In the genomic region with DNA sequence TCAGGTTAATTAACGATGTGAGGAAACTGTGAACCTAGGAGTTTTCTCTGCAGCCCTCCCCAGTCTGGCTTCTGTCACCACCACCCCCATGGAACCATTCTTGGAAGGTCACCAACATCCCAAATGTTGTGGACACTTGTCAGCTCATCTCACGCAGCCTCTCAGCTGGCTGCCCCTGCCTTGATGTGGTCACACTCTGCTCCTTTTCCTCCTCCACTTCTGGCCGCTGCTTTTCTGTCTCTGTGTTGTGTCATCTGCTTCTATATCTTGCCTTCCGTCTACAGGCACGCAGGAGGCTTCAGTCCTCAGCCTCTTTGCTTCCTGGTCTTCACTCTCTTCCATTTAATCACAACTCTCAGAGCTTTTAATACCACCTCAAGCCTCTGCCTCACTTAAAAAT, we compare ENCODE assay signal across 25 cellular contexts.
DNase-seq lines count a peak whose midpoint lies in the region; ATAC-seq and TF ChIP-seq lines count a peak whose summit lies in the region.
"Had no signal": no experiment of that assay in that cellular context is flagged by ENCODE, and none has a peak within 500 bp of the region (broad histone marks: within the 10 kb centered on the region; RNA-seq: fewer than 3 reads in every experiment).

No MANE protein-coding gene starts in this region.

- H3K27me3 ChIP-seq in DND-41 (ENCODE audit: insufficient read depth, low read length, poor library complexity) = no peaks in the 10 kb centered on the region
- H3K27me3 ChIP-seq in IMR-90 (ENCODE audit: control insufficient read depth, insufficient read depth, low read length) = no peaks in the 10 kb centered on the region; the same call in 1 of the 2 replicates
- no peaks in the 10 kb centered on the region for H3K27me3 ChIP-seq in fibroblast of lung (ENCODE audit: control insufficient read depth, insufficient read depth, low read length)
- H3K27me3 ChIP-seq in mesendoderm (ENCODE audit: insufficient read depth, low read length, poor library complexity) = no peaks in the 10 kb centered on the region
- H3K27me3 ChIP-seq: dorsolateral prefrontal cortex, vagina had no signal

- H3K79me1 ChIP-seq in IMR-90 (ENCODE audit: low read depth in 1 of 2, low read length in 2 of 2) = no peaks in the 10 kb centered on the region
- no peaks in the 10 kb centered on the region for H3K79me1 ChIP-seq in mesendoderm (ENCODE audit: low read length)

- TF ChIP-seq CTCF in DND-41 (IDR thresholded peaks at IDR 0.05; ENCODE audit: borderline replicate concordance, extremely low read depth, low read length, poor library complexity, severe bottlenecking) (no peak), IMR-90 (conservative IDR thresholded peaks at IDR 0.05; ENCODE audit: low read depth, low read length) (no peak), fibroblast of lung (conservative IDR thresholded peaks at IDR 0.05 in 1 of 2, IDR thresholded peaks at IDR 0.05 in 1 of 2; ENCODE audit: low read depth in 1 of 2, low read length in 2 of 2) (no peak)

- H3K36me3 ChIP-seq in DND-41 (ENCODE audit: insufficient read depth, low read length) (no peaks in the 10 kb centered on the region), IMR-90 (ENCODE audit: control insufficient read depth, insufficient read depth, low read length) (no peaks in the 10 kb centered on the region), fibroblast of lung (ENCODE audit: control insufficient read depth, insufficient read depth, low read length) (no peaks in the 10 kb centered on the region), mesendoderm (ENCODE audit: control insufficient read depth, insufficient read depth, low read length) (no peaks in the 10 kb centered on the region)
- H3K36me3 ChIP-seq: prostate gland, thoracic aorta, vagina had no signal

- CTCF ChIA-PET in IMR-90 (lab: Yijun Ruan, JAX) = no interaction called here
- CTCF ChIA-PET in activated CD8-positive, alpha-beta T cell treated with anti-CD3 and anti-CD28 coated beads, Interleukin-2, amount 10 ng/mL, durations not matched to agents 7 days and 5 days (lab: Charles Lee) = no interaction called here

- H4K8ac ChIP-seq in IMR-90 (ENCODE audit: low read depth in 2 of 2, low read length in 2 of 2) (peak overlapping the region in 1 of 2 experiments; percentile 17; a peak in 1 of 4 replicates), mesendoderm (ENCODE audit: low read depth, low read length) (no peak overlapping the region)

- no peak overlapping the region for H3K18ac ChIP-seq in IMR-90 (ENCODE audit: low read depth, low read length)
- no peak overlapping the region for H3K18ac ChIP-seq in mesendoderm (ENCODE audit: low read length)

- TF ChIP-seq POLR2A in IMR-90 (IDR thresholded peaks at IDR 0.05; ENCODE audit: low read depth, low read length) = no peak

- H2AFZ ChIP-seq in DND-41 (ENCODE audit: low read depth, low read length) (no peak overlapping the region), IMR-90 (replicated peaks; ENCODE audit: low read length, poor library complexity) (peak overlapping the region; percentile 71), fibroblast of lung (ENCODE audit: low read length) (peak overlapping the region; percentile 51)

- H2BK120ac ChIP-seq in IMR-90 (ENCODE audit: low read depth, low read length) (peak overlapping the region; percentile 56), mesendoderm (ENCODE audit: low read depth, low read length) (no peak overlapping the region)

- no peaks in the 10 kb centered on the region for H4K20me1 ChIP-seq in DND-41 (ENCODE audit: insufficient read depth, low read length)
- H4K20me1 ChIP-seq in IMR-90 (ENCODE audit: insufficient read depth, low read length) = no peaks in the 10 kb centered on the region
- H4K20me1 ChIP-seq in fibroblast of lung (ENCODE audit: control insufficient read depth, extremely low read depth, insufficient read depth, low read length) = no peaks in the 10 kb centered on the region

- H2AK5ac ChIP-seq in IMR-90 (ENCODE audit: low read depth, low read length) = no peak overlapping the region
- no peak overlapping the region for H2AK5ac ChIP-seq in mesendoderm (ENCODE audit: low read length)

- H2BK20ac ChIP-seq in IMR-90 (ENCODE audit: low read depth, low read length) = no peak overlapping the region; the same call in 1 of the 2 replicates

- no peaks in the 10 kb centered on the region for H3K36me3 Mint-ChIP-seq in activated CD8-positive, alpha-beta T cell treated with anti-CD3 and anti-CD28 coated beads, Interleukin-2, amount 10 ng/mL, durations not matched to agents 7 days and 5 days (ENCODE audit: low read depth)
- H3K36me3 Mint-ChIP-seq: activated naive CD8-positive, alpha-beta T cell treated with anti-CD3 and anti-CD28 coated beads for 36 hours; CD4-positive, alpha-beta memory T cell had no signal

- H3K9ac ChIP-seq in DND-41 (ENCODE audit: low read depth, low read length) = no peak overlapping the region
- no peak overlapping the region for H3K9ac ChIP-seq in IMR-90 (ENCODE audit: low read depth, low read length)
- H3K9ac ChIP-seq in fibroblast of lung (ENCODE audit: insufficient read depth, low read length) = no peak overlapping the region
- no peak overlapping the region for H3K9ac ChIP-seq in mesendoderm (ENCODE audit: low read length)

- H3K23ac ChIP-seq in IMR-90 (ENCODE audit: low read depth, low read length) (no peak overlapping the region), mesendoderm (ENCODE audit: low read length) (no peak overlapping the region)

- H2BK5ac ChIP-seq in IMR-90 (ENCODE audit: low read depth, low read length, poor library complexity, severe bottlenecking) = no peak overlapping the region
- no peak overlapping the region for H2BK5ac ChIP-seq in mesendoderm (ENCODE audit: low read length)

- peaks cover 18% of the 10 kb centered on the region for H3K9me3 Mint-ChIP-seq in activated CD8-positive, alpha-beta T cell treated with anti-CD3 and anti-CD28 coated beads, Interleukin-2, amount 10 ng/mL, durations not matched to agents 7 days and 5 days (ENCODE audit: insufficient read depth)

- ATAC-seq in DND-41 (ENCODE audit: insufficient read depth, low read depth) = peak; percentile 84
- ATAC-seq in IMR-90 (ENCODE audit: low read depth) = no peak
- ATAC-seq in activated CD8-positive, alpha-beta T cell treated with anti-CD3 and anti-CD28 coated beads, Interleukin-2, amount 10 ng/mL, durations not matched to agents 7 days and 5 days = no peak
- no peak for ATAC-seq in GM21423 (IDR thresholded peaks at IDR 0.05; ENCODE audit: unreplicated experiment)
- ATAC-seq: HCT116; stimulated activated naive CD8-positive, alpha-beta T cell treated with anti-CD3 and anti-CD28 coated beads, Interleukin-15, Interleukin-2, amounts not matched to agents 100 U/mL and 50 U/mL, for 24 hours had no signal

- WGBS in IMR-90 (ENCODE audit: extremely low coverage in 2 of 2, insufficient read length in 1 of 2), 2 experiments = 28% methylated on average over 3 of the region's 5 CpGs; no CpG with 5 or more reads in 1 of the 2 experiments
- no CpG with 5 or more reads among the region's 5 CpGs for WGBS in mesendoderm (ENCODE audit: extremely low coverage, insufficient coverage, low lambda C conversion rate)

- H4K5ac ChIP-seq in IMR-90 (ENCODE audit: low read depth, low read length) (0 out of 2 replicates have a peak overlapping the region, but pooled peaks have one; percentile 8), mesendoderm (ENCODE audit: low read length) (no peak overlapping the region)

- H3K4me1 ChIP-seq in DND-41 (ENCODE audit: insufficient read depth, low read length) (peaks cover 32% of the 10 kb centered on the region), IMR-90 (ENCODE audit: control insufficient read depth, insufficient read depth, low read length) (peaks cover 4% of the 10 kb centered on the region), fibroblast of lung (ENCODE audit: control insufficient read depth, extremely low read depth, insufficient read depth, low read length) (peaks cover 2% of the 10 kb centered on the region), mesendoderm (ENCODE audit: control insufficient read depth, low read depth, low read length) (no peaks in the 10 kb centered on the region)
- H3K4me1 ChIP-seq: prostate gland, vagina had no signal

- H3K27ac ChIP-seq in DND-41 (ENCODE audit: low read length) = no peak overlapping the region; the same call in 1 of the 2 replicates
- H3K27ac ChIP-seq in IMR-90 (ENCODE audit: insufficient read depth, low read length) = no peak overlapping the region
- H3K27ac ChIP-seq in fibroblast of lung (ENCODE audit: insufficient read depth, low read length) = no peak overlapping the region
- H3K27ac ChIP-seq in mesendoderm (ENCODE audit: low read depth, low read length) = no peak overlapping the region
- H3K27ac ChIP-seq: dorsolateral prefrontal cortex, prostate gland, thoracic aorta, vagina had no signal

- no peaks in the 10 kb centered on the region for H3K9me3 ChIP-seq in DND-41 (ENCODE audit: insufficient read depth, low read length, severe bottlenecking)
- H3K9me3 ChIP-seq in IMR-90 (ENCODE audit: control insufficient read depth, insufficient read depth, low read length) = no peaks in the 10 kb centered on the region
- no peaks in the 10 kb centered on the region for H3K9me3 ChIP-seq in fibroblast of lung (ENCODE audit: control insufficient read depth, insufficient read depth, low read depth, low read length)
- H3K9me3 ChIP-seq: prostate gland, thoracic aorta, vagina had no signal

- POLR2A ChIA-PET in IMR-90 (lab: Charles Lee; ENCODE audit: unreplicated experiment) = no interaction called here
- POLR2A ChIA-PET in activated CD8-positive, alpha-beta T cell treated with anti-CD3 and anti-CD28 coated beads, Interleukin-2, amount 10 ng/mL, durations not matched to agents 7 days and 5 days (lab: Charles Lee) = no interaction called here

- in situ Hi-C loops in IMR-90 (cut with MboI; ENCODE audit: low sequenced_read_pairs) = no loop called here

- no peaks in the 10 kb centered on the region for H3K79me2 ChIP-seq in DND-41 (ENCODE audit: insufficient read depth, low read length)
- no peaks in the 10 kb centered on the region for H3K79me2 ChIP-seq in fibroblast of lung (ENCODE audit: control insufficient read depth, insufficient read depth, low read length)
- no peaks in the 10 kb centered on the region for H3K79me2 ChIP-seq in mesendoderm (ENCODE audit: control insufficient read depth, insufficient read depth, low read length)

- H3K4me1 Mint-ChIP-seq in activated CD8-positive, alpha-beta T cell treated with anti-CD3 and anti-CD28 coated beads, Interleukin-2, amount 10 ng/mL, durations not matched to agents 7 days and 5 days (ENCODE audit: low read depth) = no peaks in the 10 kb centered on the region
- H3K4me1 Mint-ChIP-seq: activated naive CD8-positive, alpha-beta T cell treated with anti-CD3 and anti-CD28 coated beads for 36 hours; CD4-positive, alpha-beta memory T cell had no signal

- TF ChIP-seq RAD21 in IMR-90 (IDR thresholded peaks at IDR 0.05; ENCODE audit: low read length) = no peak

- H3K4me3 ChIP-seq in DND-41 (ENCODE audit: low read depth in 1 of 2, low read length in 2 of 2) (0 out of 4 replicates have a peak overlapping the region, but pooled peaks of 1 of the 2 experiments have one; percentile 10), IMR-90 (ENCODE audit: insufficient read depth, low read depth, low read length) (no peak overlapping the region), fibroblast of lung (replicated peaks in 1 of 4; ENCODE audit: control extremely low read depth in 1 of 4, insufficient read depth in 1 of 4, low read depth in 3 of 4, low read length in 4 of 4) (no peak overlapping the region), mesendoderm (ENCODE audit: low read length) (no peak overlapping the region)
- H3K4me3 ChIP-seq: dorsolateral prefrontal cortex, prostate gland, thoracic aorta, vagina had no signal

- no peak overlapping the region for H3K4me3 Mint-ChIP-seq in activated CD8-positive, alpha-beta T cell treated with anti-CD3 and anti-CD28 coated beads, Interleukin-2, amount 10 ng/mL, durations not matched to agents 7 days and 5 days
- H3K4me3 Mint-ChIP-seq: activated naive CD8-positive, alpha-beta T cell treated with anti-CD3 and anti-CD28 coated beads for 36 hours; CD4-positive, alpha-beta memory T cell had no signal

- no peaks in the 10 kb centered on the region; the same call in 1 of the 2 replicates for H3K9me1 ChIP-seq in IMR-90 (ENCODE audit: insufficient read depth, low read length)

- H3K4ac ChIP-seq in IMR-90 (ENCODE audit: low read depth, low read length) (peak overlapping the region; percentile 57), mesendoderm (ENCODE audit: low read depth, low read length) (no peak overlapping the region)

- H4K91ac ChIP-seq in IMR-90 (ENCODE audit: insufficient read depth, low read depth, low read length) = no peak overlapping the region

- BruUV-seq in IMR-90 (replicated peaks; lab: Mats Ljungman, UMichigan) = no TSS peak

- no peak overlapping the region for H3K27ac Mint-ChIP-seq in activated CD8-positive, alpha-beta T cell treated with anti-CD3 and anti-CD28 coated beads, Interleukin-2, amount 10 ng/mL, durations not matched to agents 7 days and 5 days
- H3K27ac Mint-ChIP-seq: activated naive CD8-positive, alpha-beta T cell treated with anti-CD3 and anti-CD28 coated beads for 36 hours; CD4-positive, alpha-beta memory T cell had no signal

- H2BK15ac ChIP-seq in IMR-90 (ENCODE audit: low read depth, low read length) (no peak overlapping the region), mesendoderm (replicated peaks; ENCODE audit: low read depth) (no peak overlapping the region)

- H3K56ac ChIP-seq in IMR-90 (ENCODE audit: extremely low read depth, insufficient read depth, low read length) = no peak overlapping the region
- no peak overlapping the region for H3K56ac ChIP-seq in mesendoderm (ENCODE audit: low read length)

- no peaks in the 10 kb centered on the region for H3K27me3 Mint-ChIP-seq in activated CD8-positive, alpha-beta T cell treated with anti-CD3 and anti-CD28 coated beads, Interleukin-2, amount 10 ng/mL, durations not matched to agents 7 days and 5 days (ENCODE audit: low read depth)
- H3K27me3 Mint-ChIP-seq: activated naive CD8-positive, alpha-beta T cell treated with anti-CD3 and anti-CD28 coated beads for 36 hours; CD4-positive, alpha-beta memory T cell had no signal

- dilution Hi-C loops in IMR-90 (cut with HindIII; ENCODE audit: low sequenced_read_pairs, unreplicated experiment) = no loop called here

- DNase-seq in DND-41 (peak; percentile 56), IMR-90 (peak; percentile 12), fibroblast of lung (ENCODE audit: low read depth in 2 of 2) (peak in 1 of 2 donors; percentile 3), mesendoderm (peak; percentile 19), H4 (ENCODE audit: low spot score) (no peak), iPS-NIHi11 (ENCODE audit: low spot score) (no peak)
- DNase-seq in activated CD8-positive, alpha-beta T cell treated with anti-CD3 and anti-CD28 coated beads, Interleukin-2, amount 10 ng/mL, durations not matched to agents 7 days and 5 days = no peak
- DNase-seq: activated effector memory CD4-positive, alpha-beta T cell treated with Interleukin-2 at 50 U/mL for 16 hours; activated naive CD8-positive, alpha-beta T cell treated with anti-CD3 and anti-CD28 coated beads for 36 hours; activated T-cell treated with anti-CD3 and anti-CD28 coated beads for 4 hours; CD4-positive, alpha-beta memory T cell; dorsolateral prefrontal cortex; glutamatergic neuron; KBM-7; kidney glomerular epithelial cell; MM.1S; NCI-H1417 treated with DMSO at 0.1 percent for 48 hours; NCI-H345; NCI-H82; stimulated activated naive CD8-positive, alpha-beta T cell treated with anti-CD3 and anti-CD28 coated beads, Interleukin-15, Interleukin-2, amounts not matched to agents 100 U/mL and 50 U/mL, for 24 hours had no signal

- H3K4me2 ChIP-seq in DND-41 (ENCODE audit: insufficient read depth, low read length) (peak overlapping the region; percentile 44), IMR-90 (ENCODE audit: low read depth, low read length) (no peak overlapping the region), fibroblast of lung (ENCODE audit: extremely low read depth, insufficient read depth, low read length) (no peak overlapping the region), mesendoderm (ENCODE audit: low read length) (no peak overlapping the region)

- no peak overlapping the region for H3K14ac ChIP-seq in IMR-90 (replicated peaks; ENCODE audit: low read depth, low read length)

- intact Hi-C loops in IMR-90 (cut with micrococcal nuclease) = loop anchor here (10.0 kb wide), 1 partner anchor 575 kb away; no protein-coding TSS in a partner anchor

- no peak overlapping the region for H2AK9ac ChIP-seq in IMR-90 (replicated peaks; ENCODE audit: low read depth, low read length, poor library complexity)

Comparison
In these comparisons a context has a peak if more than half of its experiments do, and no peak if none do; other contexts are left out.
1. DNase-seq: peak in DND-41 (single experiment), IMR-90 (single experiment) and mesendoderm (single experiment); none in activated CD8-positive, alpha-beta T cell treated with anti-CD3 and anti-CD28 coated beads, Interleukin-2, amount 10 ng/mL, durations not matched to agents 7 days and 5 days (single experiment), H4 (single experiment) and iPS-NIHi11 (single experiment).